In genomic region chr2:25386662-25387478, GRCh38 we compare ENCODE assay signal across 28 cellular contexts. TPM values are rescaled to one million over a fixed set of nuclear protein-coding genes. Genes with fewer than 3 reads are reported as not detected.
DNase-seq lines count a peak whose midpoint lies in the region; ATAC-seq and TF ChIP-seq lines count a peak whose summit lies in the region.
"Had no signal": no experiment of that assay in that cellular context is flagged by ENCODE, and none has a peak within 500 bp of the region (broad histone marks: within the 10 kb centered on the region; RNA-seq: fewer than 3 reads in every experiment).

No MANE protein-coding gene starts in this region.

- no peak overlapping the region for H3K4me3 ChIP-seq in epithelial cell of esophagus (ENCODE audit: low read length)
- H3K4me3 ChIP-seq: BLaER1, esophagus muscularis mucosa, sigmoid colon, thyroid gland had no signal

- no peak overlapping the region for H3K4me3 Mint-ChIP-seq in activated CD8-positive, alpha-beta memory T cell treated with anti-CD3 and anti-CD28 coated beads, Interleukin-2, amount 10 ng/mL, durations not matched to agents 7 days and 5 days
- no peak overlapping the region for H3K4me3 Mint-ChIP-seq in stimulated activated memory B cell treated with anti-CD40 and anti-IgM and Interleukin-4, amounts not matched to agents 10 μg/mL and 1 μg/mL and 100 μg/mL, for 72 hours
- H3K4me3 Mint-ChIP-seq: effector memory CD8-positive, alpha-beta T cell; natural killer cell had no signal

- no peak for ATAC-seq in activated CD8-positive, alpha-beta memory T cell treated with anti-CD3 and anti-CD28 coated beads, Interleukin-2, amount 10 ng/mL, durations not matched to agents 7 days and 5 days
- ATAC-seq in stimulated activated memory B cell treated with anti-CD40 and anti-IgM and Interleukin-4, amounts not matched to agents 10 μg/mL and 1 μg/mL and 100 μg/mL, for 72 hours = no peak
- ATAC-seq in GM21515 (IDR thresholded peaks at IDR 0.05; ENCODE audit: unreplicated experiment) = no peak
- ATAC-seq: effector memory CD8-positive, alpha-beta T cell; HCT116; natural killer cell had no signal

- peaks cover 16% of the 10 kb centered on the region for H3K4me1 Mint-ChIP-seq in activated CD8-positive, alpha-beta memory T cell treated with anti-CD3 and anti-CD28 coated beads, Interleukin-2, amount 10 ng/mL, durations not matched to agents 7 days and 5 days
- peaks cover 49% of the 10 kb centered on the region for H3K4me1 Mint-ChIP-seq in stimulated activated memory B cell treated with anti-CD40 and anti-IgM and Interleukin-4, amounts not matched to agents 10 μg/mL and 1 μg/mL and 100 μg/mL, for 72 hours

- no peaks in the 10 kb centered on the region for H3K9me3 Mint-ChIP-seq in activated CD8-positive, alpha-beta memory T cell treated with anti-CD3 and anti-CD28 coated beads, Interleukin-2, amount 10 ng/mL, durations not matched to agents 7 days and 5 days (ENCODE audit: low read depth)
- H3K9me3 Mint-ChIP-seq in stimulated activated memory B cell treated with anti-CD40 and anti-IgM and Interleukin-4, amounts not matched to agents 10 μg/mL and 1 μg/mL and 100 μg/mL, for 72 hours = no peaks in the 10 kb centered on the region
- H3K9me3 Mint-ChIP-seq: effector memory CD8-positive, alpha-beta T cell; natural killer cell had no signal

- H3K27me3 Mint-ChIP-seq in activated CD8-positive, alpha-beta memory T cell treated with anti-CD3 and anti-CD28 coated beads, Interleukin-2, amount 10 ng/mL, durations not matched to agents 7 days and 5 days = no peaks in the 10 kb centered on the region
- no peaks in the 10 kb centered on the region for H3K27me3 Mint-ChIP-seq in stimulated activated memory B cell treated with anti-CD40 and anti-IgM and Interleukin-4, amounts not matched to agents 10 μg/mL and 1 μg/mL and 100 μg/mL, for 72 hours
- H3K27me3 Mint-ChIP-seq: effector memory CD8-positive, alpha-beta T cell had no signal

- H3K36me3 Mint-ChIP-seq in activated CD8-positive, alpha-beta memory T cell treated with anti-CD3 and anti-CD28 coated beads, Interleukin-2, amount 10 ng/mL, durations not matched to agents 7 days and 5 days = peaks cover 20% of the 10 kb centered on the region
- peaks cover 26% of the 10 kb centered on the region for H3K36me3 Mint-ChIP-seq in stimulated activated memory B cell treated with anti-CD40 and anti-IgM and Interleukin-4, amounts not matched to agents 10 μg/mL and 1 μg/mL and 100 μg/mL, for 72 hours
- H3K36me3 Mint-ChIP-seq: natural killer cell had no signal

- TF ChIP-seq CTCF in epithelial cell of esophagus (IDR thresholded peaks at IDR 0.05; ENCODE audit: insufficient read depth, low read depth, low read length, missing control alignments) = no peak

- no peak overlapping the region for H3K27ac Mint-ChIP-seq in activated CD8-positive, alpha-beta memory T cell treated with anti-CD3 and anti-CD28 coated beads, Interleukin-2, amount 10 ng/mL, durations not matched to agents 7 days and 5 days
- peak overlapping the region; percentile 78 for H3K27ac Mint-ChIP-seq in stimulated activated memory B cell treated with anti-CD40 and anti-IgM and Interleukin-4, amounts not matched to agents 10 μg/mL and 1 μg/mL and 100 μg/mL, for 72 hours
- H3K27ac Mint-ChIP-seq: natural killer cell had no signal

- peak; percentile 30 for DNase-seq in activated CD8-positive, alpha-beta memory T cell treated with anti-CD3 and anti-CD28 coated beads, Interleukin-2, amount 10 ng/mL, durations not matched to agents 7 days and 5 days
- no peak for DNase-seq in activated CD8-positive, alpha-beta memory T cell treated with anti-CD3 and anti-CD28 coated beads for 24 hours
- DNase-seq in RPMI8226 = peak; percentile 1
- DNase-seq in epithelial cell of esophagus (ENCODE audit: low read depth) = peak; percentile 65
- DNase-seq in DMS53 treated with DMSO at 0.1 percent for 48 hours (lab: John Stamatoyannopoulos, UW; ENCODE audit: unreplicated experiment) = no peak
- DNase-seq: activated effector memory CD4-positive, alpha-beta T cell treated with anti-CD3 and anti-CD28 coated beads, Interleukin-2, amount 50 U/mL, for 16 hours; cortex of kidney; DMS53; effector memory CD8-positive, alpha-beta T cell; foreskin fibroblast; islet precursor cell; MV-4-11; natural killer cell; NCI-H1436; NCI-H226; NCI-H526 treated with DMSO at 0.1 percent for 48 hours; NK-92 treated with Interleukin-12 subunit alpha and Interleukin-12 subunit beta, amount 100 ng/mL, for 24 hours; Right ventricle myocardium superior; sigmoid colon; stimulated activated CD4-positive, alpha-beta T cell treated with anti-CD3 and anti-CD28 coated beads, Interleukin-12 subunit alpha, Interleukin-12 subunit beta, amount 100 ng/mL, for 4 hours; stimulated activated CD4-positive, alpha-beta T cell treated with anti-CD3 and anti-CD28 coated beads, Interleukin-2, amount 100 ng/mL, for 48 hours; T1000; thyroid gland had no signal

- CTCF ChIA-PET in activated CD8-positive, alpha-beta memory T cell treated with anti-CD3 and anti-CD28 coated beads, Interleukin-2, amount 10 ng/mL, durations not matched to agents 7 days and 5 days (lab: Charles Lee) = no interaction called here

RNA-seq across cellular contexts. Expression of gene DNMT3A, which starts 45.1 kb away (rescaled TPM):
- total RNA-seq in activated CD8-positive, alpha-beta memory T cell treated with anti-CD3 and anti-CD28 coated beads, Interleukin-2, amount 10 ng/mL, durations not matched to agents 7 days and 5 days = 10 to 100 TPM; 59.9 to 70.1 TPM

Comparison
In these comparisons a context has a peak if more than half of its experiments do, and no peak if none do; other contexts are left out.
1. DNase-seq: peak in activated CD8-positive, alpha-beta memory T cell treated with anti-CD3 and anti-CD28 coated beads, Interleukin-2, amount 10 ng/mL, durations not matched to agents 7 days and 5 days (single experiment), RPMI8226 (single experiment) and epithelial cell of esophagus (single experiment); none in activated CD8-positive, alpha-beta memory T cell treated with anti-CD3 and anti-CD28 coated beads for 24 hours (single experiment) and DMS53 treated with DMSO at 0.1 percent for 48 hours (single experiment).